In the genomic region with DNA sequence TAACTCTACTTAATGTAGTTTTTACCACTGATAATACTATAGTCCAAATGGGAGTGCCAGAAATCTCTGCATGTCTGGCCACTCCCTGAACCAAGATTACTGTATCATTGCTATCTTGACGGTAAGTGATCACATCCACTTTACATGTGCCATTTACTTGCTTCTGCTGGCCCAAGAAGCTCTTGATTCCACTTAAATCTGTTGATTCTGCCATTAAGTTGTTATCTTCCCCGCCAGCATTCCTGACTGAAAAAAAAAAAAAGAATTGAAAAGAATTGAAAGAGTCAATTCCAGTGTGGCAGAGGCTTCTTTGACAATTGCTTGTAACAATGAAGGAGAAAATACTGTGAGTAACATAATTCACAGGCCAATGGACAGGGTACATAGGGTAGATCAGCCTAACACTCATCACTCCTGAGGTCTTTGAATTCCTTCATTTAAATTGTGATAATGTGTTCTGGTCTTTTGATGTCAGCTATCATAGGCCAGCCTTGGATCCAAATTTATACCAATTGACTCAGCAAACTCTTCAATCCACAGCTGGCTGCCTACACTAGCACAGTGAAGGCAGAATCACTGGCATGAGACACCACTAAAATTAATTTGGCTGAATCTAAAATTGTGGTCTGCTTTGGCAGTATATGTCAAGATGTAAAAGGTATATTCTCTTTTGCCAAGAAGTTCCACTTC, we compare ENCODE assay signal across 20 cellular contexts.
"Had no signal": no experiment of that assay in that cellular context is flagged by ENCODE, and none has a peak within 500 bp of the region (broad histone marks: within the 10 kb centered on the region; RNA-seq: fewer than 3 reads in every experiment).

No MANE protein-coding gene starts in this region.

- H3K4me2 ChIP-seq: smooth muscle cell had no signal

- H3K27ac ChIP-seq: colonic mucosa, foreskin keratinocyte, pancreas, suprapubic skin, thyroid gland, vagina had no signal

- H3K4me3 ChIP-seq: colonic mucosa, mucosa of descending colon, pancreas, smooth muscle cell, suprapubic skin, thyroid gland, vagina had no signal

- H3K4me1 ChIP-seq: colonic mucosa, foreskin keratinocyte, pancreas, suprapubic skin, thyroid gland, vagina had no signal

- H3K27me3 ChIP-seq: colonic mucosa, foreskin keratinocyte, pancreas, suprapubic skin, thyroid gland, vagina had no signal

- ATAC-seq: foreskin keratinocyte; left colon; mucosa of descending colon; natural killer cell; pancreas; stimulated activated naive CD8-positive, alpha-beta T cell treated with anti-CD3 and anti-CD28 coated beads, Interleukin-15, Interleukin-2, amounts not matched to agents 100 U/mL and 50 U/mL, for 24 hours had no signal

- FAIRE-seq: endothelial cell of umbilical vein had no signal

- H3K36me3 ChIP-seq: colonic mucosa, pancreas, suprapubic skin, thyroid gland, vagina had no signal

- DNase-seq: colonic mucosa; dermis blood vessel endothelial cell; endodermal cell; erythroblast; foreskin keratinocyte; hippocampal formation; left colon; mammary epithelial cell; mucosa of descending colon; natural killer cell; occipital lobe; pancreas; right cardiac atrium; stimulated activated CD4-positive, alpha-beta T cell treated with anti-CD3 and anti-CD28 coated beads, Interleukin-2, amount 100 ng/mL, for 48 hours; stimulated activated naive CD8-positive, alpha-beta T cell treated with anti-CD3 and anti-CD28 coated beads, Interleukin-15, Interleukin-2, amounts not matched to agents 100 U/mL and 50 U/mL, for 24 hours had no signal

- H3K9me3 ChIP-seq: colonic mucosa, pancreas, suprapubic skin, thyroid gland, vagina had no signal
